Comparison of ENCODE assay signal across 24 cellular contexts in genomic region chr1:14912831-14913230, GRCh38.
DNase-seq lines count a peak whose midpoint lies in the region; ATAC-seq and TF ChIP-seq lines count a peak whose summit lies in the region.
"Had no signal": no experiment of that assay in that cellular context is flagged by ENCODE, and none has a peak within 500 bp of the region (broad histone marks: within the 10 kb centered on the region; RNA-seq: fewer than 3 reads in every experiment).

No MANE protein-coding gene starts in this region.

- H3K4me3 ChIP-seq in BLaER1 treated with 17β-estradiol and CSF1 and Interleukin-3, amounts not matched to agents 10 nM and 100 nM, result no peak overlapping the region
- no peak overlapping the region for H3K4me3 ChIP-seq in spleen
- H3K4me3 ChIP-seq in sigmoid colon, result no peak overlapping the region
- H3K4me3 ChIP-seq: A549, dorsolateral prefrontal cortex, hepatocyte, lower lobe of right lung, upper lobe of right lung had no signal

- H3K9me3 ChIP-seq in BLaER1 treated with 17β-estradiol and CSF1 and Interleukin-3, amounts not matched to agents 10 nM and 100 nM (replicated peaks in 1 of 11), result no peaks in the 10 kb centered on the region
- H3K9me3 ChIP-seq in spleen (no peaks in the 10 kb centered on the region), sigmoid colon (no peaks in the 10 kb centered on the region)
- H3K9me3 ChIP-seq: A549, lower lobe of right lung, upper lobe of right lung had no signal

- no peak for TF ChIP-seq EP300 in sigmoid colon (IDR thresholded peaks at IDR 0.05)

- DNase-seq in RWPE1 (ENCODE audit: low spot score) (no peak), foreskin keratinocyte (no peak), spleen (no peak), sigmoid colon (no peak), NCI-H748 treated with DMSO at 0.1 percent for 48 hours (lab: John Stamatoyannopoulos, UW) (no peak)
- DNase-seq: activated CD8-positive, alpha-beta memory T cell treated with anti-CD3 and anti-CD28 coated beads, Interleukin-2, amount 50 U/mL, for 48 hours; activated CD8-positive, alpha-beta T cell treated with anti-CD3 and anti-CD28 coated beads for 36 hours; activated naive CD4-positive, alpha-beta T cell treated with Interleukin-2 at 50 U/mL for 16 hours; CD4-positive, alpha-beta T cell; dorsolateral prefrontal cortex; KBM-7; lower lobe of right lung; NCI-H1930; NCI-H526; stimulated activated CD4-positive, alpha-beta T cell treated with anti-CD3 and anti-CD28 coated beads, Interleukin-2, amount 100 ng/mL, for 48 hours; upper lobe of right lung had no signal

- peak overlapping the region in 4 of 11 experiments; percentile 62 to 71 (median 68); a peak in 6 of 22 replicates for H3K27ac ChIP-seq in BLaER1 treated with 17β-estradiol and CSF1 and Interleukin-3, amounts not matched to agents 10 nM and 100 nM
- H3K27ac ChIP-seq in RWPE1 (peak overlapping the region; percentile 63), foreskin keratinocyte (peak overlapping the region; percentile 33), spleen (peak overlapping the region in 5 of 8 donors; percentile 67 to 83 (median 76)), sigmoid colon (no peak overlapping the region)
- H3K27ac ChIP-seq: A549, hepatocyte, lower lobe of right lung, upper lobe of right lung had no signal

- H3K36me3 Mint-ChIP-seq in stimulated activated memory B cell treated with anti-CD40 and anti-IgM and Interleukin-4, amounts not matched to agents 10 μg/mL and 1 μg/mL and 100 μg/mL, for 72 hours, result no peaks in the 10 kb centered on the region
- H3K36me3 Mint-ChIP-seq: natural killer cell treated with Interleukin-12 subunit alpha and Interleukin-12 subunit beta and Interleukin-15 and Interleukin-18, amount 100 ng/mL, for 72 hours had no signal

- H3K27ac Mint-ChIP-seq in stimulated activated memory B cell treated with anti-CD40 and anti-IgM and Interleukin-4, amounts not matched to agents 10 μg/mL and 1 μg/mL and 100 μg/mL, for 72 hours, result no peak overlapping the region
- H3K27ac Mint-ChIP-seq: activated CD8-positive, alpha-beta T cell treated with anti-CD3 and anti-CD28 coated beads for 36 hours; activated T-helper 1 cell treated with anti-CD3 and anti-CD28 coated beads, Interleukin-12 subunit alpha, Interleukin-12 subunit beta, Interleukin-2, Interleukin-4 antibody, amounts not matched to agents 30 ng/mL and 10 ng/mL and 1 ng/mL, durations not matched to agents 14 hours and 24 hours and 36 hours; CD4-positive, alpha-beta T cell; natural killer cell treated with Interleukin-12 subunit alpha and Interleukin-12 subunit beta and Interleukin-15 and Interleukin-18, amount 100 ng/mL, for 72 hours had no signal

- intact Hi-C loops in spleen (cut with DNase I; ENCODE audit: low total_unique reads), result loop anchor here (10.0 kb wide), 1 partner anchor 98 kb away; no protein-coding TSS in a partner anchor
- intact Hi-C loops in sigmoid colon (cut with DNase I), result no loop called here

- peaks cover 11 to 45% (median 32%) of the 10 kb centered on the region in 10 experiments for H3K4me1 ChIP-seq in BLaER1 treated with 17β-estradiol and CSF1 and Interleukin-3, amounts not matched to agents 10 nM and 100 nM
- H3K4me1 ChIP-seq in foreskin keratinocyte (peaks cover 24% of the 10 kb centered on the region), spleen (peaks cover 8 to 61% (median 31%) of the 10 kb centered on the region in 6 donors), sigmoid colon (no peaks in the 10 kb centered on the region)
- H3K4me1 ChIP-seq: A549 had no signal

- H4K20me1 ChIP-seq in BLaER1 treated with 17β-estradiol and CSF1 and Interleukin-3, amounts not matched to agents 10 nM and 100 nM, result no peaks in the 10 kb centered on the region; a peak in 1 of 22 replicates

- ATAC-seq in foreskin keratinocyte (no peak), GM18505 (IDR thresholded peaks at IDR 0.05; ENCODE audit: unreplicated experiment) (no peak)
- no peak for ATAC-seq in stimulated activated memory B cell treated with anti-CD40 and anti-IgM and Interleukin-4, amounts not matched to agents 10 μg/mL and 1 μg/mL and 100 μg/mL, for 72 hours
- ATAC-seq: A549; activated CD8-positive, alpha-beta T cell treated with anti-CD3 and anti-CD28 coated beads for 36 hours; lower lobe of right lung; natural killer cell treated with Interleukin-12 subunit alpha and Interleukin-12 subunit beta and Interleukin-15 and Interleukin-18, amount 100 ng/mL, for 72 hours; Panc1; upper lobe of right lung had no signal

- H3K27me3 Mint-ChIP-seq in stimulated activated memory B cell treated with anti-CD40 and anti-IgM and Interleukin-4, amounts not matched to agents 10 μg/mL and 1 μg/mL and 100 μg/mL, for 72 hours, result no peaks in the 10 kb centered on the region
- H3K27me3 Mint-ChIP-seq: activated CD8-positive, alpha-beta T cell treated with anti-CD3 and anti-CD28 coated beads for 36 hours; CD4-positive, alpha-beta T cell; natural killer cell treated with Interleukin-12 subunit alpha and Interleukin-12 subunit beta and Interleukin-15 and Interleukin-18, amount 100 ng/mL, for 72 hours had no signal

- CTCF ChIA-PET in RWPE1 (lab: Yijun Ruan, JAX), result interaction anchor here (0.5 kb wide), 1 partner anchor 397 kb away, joined by 3 read pairs; no protein-coding TSS in a partner anchor

- H3K4me1 Mint-ChIP-seq in stimulated activated memory B cell treated with anti-CD40 and anti-IgM and Interleukin-4, amounts not matched to agents 10 μg/mL and 1 μg/mL and 100 μg/mL, for 72 hours, result peaks cover 6% of the 10 kb centered on the region

- H3K9ac ChIP-seq in BLaER1 treated with 17β-estradiol and CSF1 and Interleukin-3, amounts not matched to agents 10 nM and 100 nM, result no peak overlapping the region; a peak in 1 of 22 replicates

- H3K4me3 Mint-ChIP-seq in stimulated activated memory B cell treated with anti-CD40 and anti-IgM and Interleukin-4, amounts not matched to agents 10 μg/mL and 1 μg/mL and 100 μg/mL, for 72 hours, result no peak overlapping the region
- H3K4me3 Mint-ChIP-seq: activated CD8-positive, alpha-beta T cell treated with anti-CD3 and anti-CD28 coated beads for 36 hours; activated T-helper 1 cell treated with anti-CD3 and anti-CD28 coated beads, Interleukin-12 subunit alpha, Interleukin-12 subunit beta, Interleukin-2, Interleukin-4 antibody, amounts not matched to agents 30 ng/mL and 10 ng/mL and 1 ng/mL, durations not matched to agents 14 hours and 24 hours and 36 hours; CD4-positive, alpha-beta T cell; natural killer cell treated with Interleukin-12 subunit alpha and Interleukin-12 subunit beta and Interleukin-15 and Interleukin-18, amount 100 ng/mL, for 72 hours had no signal

- no peaks in the 10 kb centered on the region for H3K36me3 ChIP-seq in BLaER1 treated with 17β-estradiol and CSF1 and Interleukin-3, amounts not matched to agents 10 nM and 100 nM
- H3K36me3 ChIP-seq in spleen (no peaks in the 10 kb centered on the region), sigmoid colon (no peaks in the 10 kb centered on the region)
- H3K36me3 ChIP-seq: lower lobe of right lung, upper lobe of right lung had no signal

- POLR2A ChIA-PET in RWPE1 (lab: Yijun Ruan, JAX; ENCODE audit: low non-redundant PET), result no interaction called here

- H3K4me2 ChIP-seq in BLaER1 treated with 17β-estradiol and CSF1 and Interleukin-3, amounts not matched to agents 10 nM and 100 nM, result peak overlapping the region in 6 of 11 experiments; percentile 82 to 86 (median 84); a peak in 6 of 22 replicates
- H3K4me2 ChIP-seq: A549, hepatocyte had no signal

- no peak for TF ChIP-seq POLR2A in spleen (IDR thresholded peaks at IDR 0.05)
- TF ChIP-seq POLR2A in sigmoid colon (IDR thresholded peaks at IDR 0.05), result no peak
- TF ChIP-seq POLR2A in GM18505 (IDR thresholded peaks at IDR 0.05; ENCODE audit: borderline replicate concordance, extremely low read depth, insufficient read depth, insufficient read length), result no peak

- TF ChIP-seq CTCF in RWPE1 (conservative IDR thresholded peaks at IDR 0.05; ENCODE audit: low read depth), result no peak
- no peak for TF ChIP-seq CTCF in foreskin keratinocyte (conservative IDR thresholded peaks at IDR 0.05)
- TF ChIP-seq CTCF in spleen (IDR thresholded peaks at IDR 0.05 in 8 of 11, conservative IDR thresholded peaks at IDR 0.05 in 3 of 11), result no peak
- no peak for TF ChIP-seq CTCF in sigmoid colon (IDR thresholded peaks at IDR 0.05)

- H3K27me3 ChIP-seq in BLaER1 treated with 17β-estradiol and CSF1 and Interleukin-3, amounts not matched to agents 10 nM and 100 nM, result no peaks in the 10 kb centered on the region
- no peaks in the 10 kb centered on the region for H3K27me3 ChIP-seq in foreskin keratinocyte
- H3K27me3 ChIP-seq in spleen (replicated peaks in 1 of 7), result no peaks in the 10 kb centered on the region
- no peaks in the 10 kb centered on the region for H3K27me3 ChIP-seq in sigmoid colon
- H3K27me3 ChIP-seq: dorsolateral prefrontal cortex, hepatocyte, upper lobe of right lung had no signal

- H3K9me3 Mint-ChIP-seq in stimulated activated memory B cell treated with anti-CD40 and anti-IgM and Interleukin-4, amounts not matched to agents 10 μg/mL and 1 μg/mL and 100 μg/mL, for 72 hours, result no peaks in the 10 kb centered on the region
- H3K9me3 Mint-ChIP-seq: activated CD8-positive, alpha-beta T cell treated with anti-CD3 and anti-CD28 coated beads for 36 hours; activated T-helper 1 cell treated with anti-CD3 and anti-CD28 coated beads, Interleukin-12 subunit alpha, Interleukin-12 subunit beta, Interleukin-2, Interleukin-4 antibody, amounts not matched to agents 30 ng/mL and 10 ng/mL and 1 ng/mL, durations not matched to agents 14 hours and 24 hours and 36 hours; CD4-positive, alpha-beta T cell; natural killer cell treated with Interleukin-12 subunit alpha and Interleukin-12 subunit beta and Interleukin-15 and Interleukin-18, amount 100 ng/mL, for 72 hours had no signal

- 81 to 96% (median 85%) methylated on average over 8 of the region's 8 CpGs for WGBS in spleen, 5 donors
- 86 to 91% methylated on average over 8 of the region's 8 CpGs for whole genome bisulfite sequencing in sigmoid colon, 2 donors

Comparison
In these comparisons a context has a peak if more than half of its experiments do, and no peak if none do; other contexts are left out.
1. H3K27ac ChIP-seq: peak in RWPE1 (single experiment), foreskin keratinocyte (single experiment) and spleen (5 of 8); none in sigmoid colon (0 of 4).